31 cellular contexts compared by ENCODE assay signal in genomic region chr11:105891685-105892084, GRCh38.
"Had no signal": no experiment of that assay in that cellular context is flagged by ENCODE, and none has a peak within 500 bp of the region (broad histone marks: within the 10 kb centered on the region; RNA-seq: fewer than 3 reads in every experiment).

No MANE protein-coding gene starts in this region.

- H3K4me1 ChIP-seq: ascending aorta, breast epithelium, colonic mucosa, esophagus squamous epithelium, heart left ventricle had no signal

- H3K27ac ChIP-seq: ascending aorta, breast epithelium, cardiac muscle cell, colonic mucosa, epithelial cell of prostate, esophagus squamous epithelium, heart left ventricle, WERI-Rb-1 had no signal

- H3K9me3 Mint-ChIP-seq: activated CD4-positive, alpha-beta memory T cell treated with anti-CD3 and anti-CD28 coated beads for 36 hours; activated CD4-positive, alpha-beta T cell treated with anti-CD3 and anti-CD28 coated beads, Interleukin-2, amount 10 ng/mL, durations not matched to agents 24 days and 14 days; activated naive CD4-positive, alpha-beta T cell treated with anti-CD3 and anti-CD28 coated beads, Interleukin-2, amount 10 ng/mL, durations not matched to agents 7 days and 5 days; activated naive CD4-positive, alpha-beta T cell treated with anti-CD3 and anti-CD28 coated beads, Interleukin-2, amount 50 U/mL, for 72 hours; activated naive CD8-positive, alpha-beta T cell treated with anti-CD3 and anti-CD28 coated beads, Interleukin-2, amount 10 ng/mL, durations not matched to agents 7 days and 5 days; activated T-cell treated with anti-CD3 and anti-CD28 coated beads, Interleukin-2, amount 50 U/mL, for 24 hours; activated T-cell treated with anti-CD3 and anti-CD28 coated beads, Interleukin-2, amount 50 U/mL, for 72 hours; T-helper 2 cell treated with Interferon-gamma antibody and Interleukin-4, amounts not matched to agents 5 μg/mL and 100 μg/mL, for 36 hours had no signal

- H3K4me1 Mint-ChIP-seq: activated CD4-positive, alpha-beta T cell treated with anti-CD3 and anti-CD28 coated beads for 36 hours; activated CD4-positive, alpha-beta T cell treated with anti-CD3 and anti-CD28 coated beads, Interleukin-2, amount 10 ng/mL, durations not matched to agents 24 days and 14 days; activated naive CD4-positive, alpha-beta T cell treated with anti-CD3 and anti-CD28 coated beads, Interleukin-2, amount 10 ng/mL, durations not matched to agents 7 days and 5 days; activated naive CD8-positive, alpha-beta T cell treated with anti-CD3 and anti-CD28 coated beads, Interleukin-2, amount 10 ng/mL, durations not matched to agents 7 days and 5 days; T-helper 17 cell had no signal

- H3K36me3 Mint-ChIP-seq: activated CD4-positive, alpha-beta memory T cell treated with anti-CD3 and anti-CD28 coated beads for 36 hours; activated naive CD4-positive, alpha-beta T cell treated with anti-CD3 and anti-CD28 coated beads, Interleukin-2, amount 10 ng/mL, durations not matched to agents 7 days and 5 days; activated naive CD4-positive, alpha-beta T cell treated with anti-CD3 and anti-CD28 coated beads, Interleukin-2, amount 50 U/mL, for 72 hours; activated naive CD8-positive, alpha-beta T cell treated with anti-CD3 and anti-CD28 coated beads, Interleukin-2, amount 10 ng/mL, durations not matched to agents 7 days and 5 days; brain had no signal

- H3K27me3 Mint-ChIP-seq: activated CD4-positive, alpha-beta memory T cell treated with anti-CD3 and anti-CD28 coated beads for 36 hours; activated CD4-positive, alpha-beta T cell treated with anti-CD3 and anti-CD28 coated beads for 36 hours; activated naive CD4-positive, alpha-beta T cell treated with anti-CD3 and anti-CD28 coated beads, Interleukin-2, amount 10 ng/mL, durations not matched to agents 7 days and 5 days; activated naive CD8-positive, alpha-beta T cell treated with anti-CD3 and anti-CD28 coated beads, Interleukin-2, amount 10 ng/mL, durations not matched to agents 7 days and 5 days; brain had no signal

- H3K4me3 Mint-ChIP-seq: activated CD4-positive, alpha-beta memory T cell treated with anti-CD3 and anti-CD28 coated beads for 36 hours; activated CD4-positive, alpha-beta T cell treated with anti-CD3 and anti-CD28 coated beads for 36 hours; activated CD4-positive, alpha-beta T cell treated with anti-CD3 and anti-CD28 coated beads, Interleukin-2, amount 10 ng/mL, durations not matched to agents 24 days and 14 days; activated CD8-positive, alpha-beta T cell treated with anti-CD3 and anti-CD28 coated beads, Interleukin-2, amount 10 ng/mL, durations not matched to agents 7 days and 5 days; activated naive CD4-positive, alpha-beta T cell treated with anti-CD3 and anti-CD28 coated beads, Interleukin-2, amount 10 ng/mL, durations not matched to agents 7 days and 5 days; activated naive CD8-positive, alpha-beta T cell treated with anti-CD3 and anti-CD28 coated beads, Interleukin-2, amount 10 ng/mL, durations not matched to agents 7 days and 5 days; activated T-cell treated with anti-CD3 and anti-CD28 coated beads, Interleukin-2, amount 50 U/mL, for 24 hours; activated T-cell treated with anti-CD3 and anti-CD28 coated beads, Interleukin-2, amount 50 U/mL, for 72 hours; brain; T-helper 17 cell; T-helper 2 cell treated with Interferon-gamma antibody and Interleukin-4, amounts not matched to agents 5 μg/mL and 100 μg/mL, for 36 hours had no signal

- H3K27ac Mint-ChIP-seq: activated CD4-positive, alpha-beta memory T cell treated with anti-CD3 and anti-CD28 coated beads for 36 hours; activated CD4-positive, alpha-beta T cell treated with anti-CD3 and anti-CD28 coated beads for 36 hours; activated CD4-positive, alpha-beta T cell treated with anti-CD3 and anti-CD28 coated beads, Interleukin-2, amount 10 ng/mL, durations not matched to agents 24 days and 14 days; activated CD8-positive, alpha-beta T cell treated with anti-CD3 and anti-CD28 coated beads, Interleukin-2, amount 10 ng/mL, durations not matched to agents 7 days and 5 days; activated naive CD4-positive, alpha-beta T cell treated with anti-CD3 and anti-CD28 coated beads, Interleukin-2, amount 10 ng/mL, durations not matched to agents 7 days and 5 days; activated naive CD4-positive, alpha-beta T cell treated with anti-CD3 and anti-CD28 coated beads, Interleukin-2, amount 50 U/mL, for 72 hours; activated naive CD8-positive, alpha-beta T cell treated with anti-CD3 and anti-CD28 coated beads, Interleukin-2, amount 10 ng/mL, durations not matched to agents 7 days and 5 days; activated T-cell treated with anti-CD3 and anti-CD28 coated beads, Interleukin-2, amount 50 U/mL, for 24 hours; activated T-cell treated with anti-CD3 and anti-CD28 coated beads, Interleukin-2, amount 50 U/mL, for 72 hours; brain; T-helper 17 cell; T-helper 2 cell treated with Interferon-gamma antibody and Interleukin-4, amounts not matched to agents 5 μg/mL and 100 μg/mL, for 36 hours had no signal

- H3K36me3 ChIP-seq: ascending aorta, breast epithelium, cardiac muscle cell, colonic mucosa, esophagus squamous epithelium, heart left ventricle, WERI-Rb-1 had no signal

- H3K4me3 ChIP-seq: ascending aorta, breast epithelium, cardiac muscle cell, colonic mucosa, esophagus squamous epithelium, heart left ventricle had no signal

- H3K9me3 ChIP-seq: ascending aorta, breast epithelium, colonic mucosa, esophagus squamous epithelium, heart left ventricle had no signal

- ATAC-seq: activated CD4-positive, alpha-beta T cell treated with anti-CD3 and anti-CD28 coated beads for 36 hours; activated CD8-positive, alpha-beta T cell treated with anti-CD3 and anti-CD28 coated beads, Interleukin-2, amount 10 ng/mL, durations not matched to agents 7 days and 5 days; activated naive CD4-positive, alpha-beta T cell treated with anti-CD3 and anti-CD28 coated beads, Interleukin-2, amount 50 U/mL, for 72 hours; activated T-cell treated with anti-CD3 and anti-CD28 coated beads, Interleukin-2, amount 50 U/mL, for 72 hours; heart left ventricle; T-helper 17 cell had no signal

- DNase-seq: activated CD4-positive, alpha-beta memory T cell treated with anti-CD3 and anti-CD28 coated beads for 36 hours; activated CD4-positive, alpha-beta T cell treated with anti-CD3 and anti-CD28 coated beads for 36 hours; activated CD4-positive, alpha-beta T cell treated with anti-CD3 and anti-CD28 coated beads, Interleukin-2, amount 10 ng/mL, durations not matched to agents 24 days and 14 days; activated CD4-positive, CD25-positive, alpha-beta regulatory T cell; activated CD4-positive, CD25-positive, alpha-beta regulatory T cell treated with anti-CD3 and anti-CD28 coated beads, Interleukin-2, amount 50 U/mL, for 72 hours; activated CD8-positive, alpha-beta memory T cell treated with anti-CD3 and anti-CD28 coated beads, Interleukin-2, amount 50 U/mL, for 48 hours; activated CD8-positive, alpha-beta T cell treated with anti-CD3 and anti-CD28 coated beads, Interleukin-2, amount 10 ng/mL, durations not matched to agents 7 days and 5 days; activated gamma-delta T cell; activated naive CD4-positive, alpha-beta T cell; activated naive CD4-positive, alpha-beta T cell treated with anti-CD3 and anti-CD28 coated beads, Interleukin-2, amount 10 ng/mL, durations not matched to agents 7 days and 5 days; activated naive CD8-positive, alpha-beta T cell treated with anti-CD3 and anti-CD28 coated beads, Interleukin-2, amount 10 ng/mL, durations not matched to agents 7 days and 5 days; activated T-cell treated with anti-CD3 and anti-CD28 coated beads for 4 hours; activated T-cell treated with anti-CD3 and anti-CD28 coated beads, Interleukin-2, amount 50 U/mL, for 24 hours; activated T-cell treated with anti-CD3 and anti-CD28 coated beads, Interleukin-2, amount 50 U/mL, for 72 hours; central memory CD4-positive, alpha-beta T cell; cerebellar nuclear complex; colonic mucosa; effector CD8-positive, alpha-beta T cell; esophagus squamous epithelium; glutamatergic neuron; heart left ventricle; T-helper 17 cell; T1000; WERI-Rb-1 had no signal

- H3K27me3 ChIP-seq: ascending aorta, breast epithelium, cardiac muscle cell, colonic mucosa, esophagus squamous epithelium, heart left ventricle had no signal
